In the genomic region with DNA sequence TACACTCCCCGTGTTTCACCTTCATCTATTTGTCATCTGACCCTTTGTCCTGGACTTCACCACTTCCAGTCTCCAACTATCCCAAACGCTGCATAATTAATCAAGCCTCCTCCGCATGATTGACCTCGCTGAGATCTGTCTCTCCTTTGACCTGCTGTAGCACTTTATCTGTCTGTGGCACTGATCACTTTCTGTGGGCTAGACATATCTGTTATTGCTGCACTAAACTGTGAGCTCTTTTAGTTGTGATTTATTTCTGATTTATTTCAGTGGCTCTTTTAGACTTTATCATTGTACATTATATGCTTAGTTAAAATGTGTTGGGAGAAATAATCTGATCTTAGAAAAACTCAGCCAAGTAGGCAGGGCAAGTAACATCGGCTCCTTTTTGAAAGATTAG, we compare ENCODE assay signal across 35 cellular contexts.
"Had no signal": no experiment of that assay in that cellular context is flagged by ENCODE, and none has a peak within 500 bp of the region (broad histone marks: within the 10 kb centered on the region; RNA-seq: fewer than 3 reads in every experiment).

No MANE protein-coding gene starts in this region.

- H3K27me3 ChIP-seq: MG63 had no signal

- H3K4me3 ChIP-seq: MG63 had no signal

- DNase-seq: Karpas-422, Kasumi-1, MG63, MM.1S, MV-4-11, NCI-H1048, NCI-H1092, NCI-H1092 treated with DMSO at 0.1 percent for 48 hours, NCI-H1105, NCI-H1105 treated with DMSO at 0.1 percent for 48 hours, NCI-H1417, NCI-H1417 treated with DMSO at 0.1 percent for 48 hours, NCI-H1436, NCI-H1436 treated with DMSO at 0.1 percent for 48 hours, NCI-H146, NCI-H1694, NCI-H1694 treated with DMSO at 0.1 percent for 48 hours, NCI-H187, NCI-H187 treated with DMSO at 0.1 percent for 48 hours, NCI-H1930, NCI-H2029, NCI-H2029 treated with DMSO at 0.1 percent for 48 hours, NCI-H2081, NCI-H2081 treated with DMSO at 0.1 percent for 48 hours, NCI-H2107, NCI-H2171, NCI-H2171 treated with DMSO at 0.1 percent for 48 hours, NCI-H2227 treated with DMSO at 0.1 percent for 48 hours, NCI-H226, NCI-H345, NCI-H446, NCI-H446 treated with DMSO at 0.1 percent for 48 hours, NCI-H510A, NCI-H510A treated with DMSO at 0.1 percent for 48 hours, NCI-H524 had no signal

- H3K9me3 ChIP-seq: MG63 had no signal
